ENCODE assay signal across 26 cellular contexts in genomic region chr2:154686162-154686561, GRCh38. TPM values are rescaled to one million over a fixed set of nuclear protein-coding genes. Genes with fewer than 3 reads are reported as not detected.
DNase-seq lines count a peak whose midpoint lies in the region; ATAC-seq and TF ChIP-seq lines count a peak whose summit lies in the region.
"Had no signal": no experiment of that assay in that cellular context is flagged by ENCODE, and none has a peak within 500 bp of the region (broad histone marks: within the 10 kb centered on the region; RNA-seq: fewer than 3 reads in every experiment).

No MANE protein-coding gene starts in this region.

- no peaks in the 10 kb centered on the region for H3K9me3 Mint-ChIP-seq in activated CD4-positive, alpha-beta T cell treated with anti-CD3 and anti-CD28 coated beads, Interleukin-2, amount 10 ng/mL, durations not matched to agents 24 days and 14 days

- intact Hi-C loops in A673 (cut with micrococcal nuclease; ENCODE audit: unreplicated experiment) (no loop called here), left cardiac atrium (cut with DNase I) (no loop called here)
- intact Hi-C loops in activated CD4-positive, alpha-beta T cell treated with anti-CD3 and anti-CD28 coated beads, Interleukin-2, amount 10 ng/mL, durations not matched to agents 24 days and 14 days (cut with micrococcal nuclease), result no loop called here

- peak; percentile 10 for DNase-seq in A673 (ENCODE audit: low spot score)
- DNase-seq in LHCN-M2 (ENCODE audit: low read depth), result peak; percentile 19
- peak; percentile 50 for DNase-seq in OCI-M1 (lab: John Stamatoyannopoulos, UW)
- no peak for DNase-seq in hepatocyte (ENCODE audit: low spot score)
- no peak for DNase-seq in caudate nucleus (lab: John Stamatoyannopoulos, UW)
- no peak for DNase-seq in left cardiac atrium
- DNase-seq in activated CD4-positive, alpha-beta T cell treated with anti-CD3 and anti-CD28 coated beads, Interleukin-2, amount 10 ng/mL, durations not matched to agents 24 days and 14 days, result no peak
- DNase-seq: activated CD4-positive, alpha-beta T cell treated with anti-CD3 and anti-CD28 coated beads for 36 hours; activated effector memory CD4-positive, alpha-beta T cell treated with Interleukin-2 at 50 U/mL for 16 hours; adrenal gland; C1 segment of cervical spinal cord; DMS79; effector CD4-positive, alpha-beta T cell; hippocampal formation; kidney; NCI-H1105; NCI-H748 treated with DMSO at 0.1 percent for 48 hours; stimulated activated naive CD8-positive, alpha-beta T cell treated with anti-CD3 and anti-CD28 coated beads, Interleukin-15, Interleukin-2, amounts not matched to agents 100 U/mL and 50 U/mL, for 24 hours had no signal

- H3K4me1 Mint-ChIP-seq in activated CD4-positive, alpha-beta T cell treated with anti-CD3 and anti-CD28 coated beads, Interleukin-2, amount 10 ng/mL, durations not matched to agents 24 days and 14 days, result no peaks in the 10 kb centered on the region
- H3K4me1 Mint-ChIP-seq: activated CD4-positive, alpha-beta T cell treated with anti-CD3 and anti-CD28 coated beads for 36 hours had no signal

- H3K4me3 Mint-ChIP-seq in activated CD4-positive, alpha-beta T cell treated with anti-CD3 and anti-CD28 coated beads, Interleukin-2, amount 10 ng/mL, durations not matched to agents 24 days and 14 days, result no peak overlapping the region
- H3K4me3 Mint-ChIP-seq: activated CD4-positive, alpha-beta T cell treated with anti-CD3 and anti-CD28 coated beads for 36 hours; type B pancreatic cell had no signal

- H3K9me3 ChIP-seq in A673 (ENCODE audit: low read depth, low read length, poor library complexity, severe bottlenecking) (no peaks in the 10 kb centered on the region), hepatocyte (ENCODE audit: low read depth) (no peaks in the 10 kb centered on the region)
- H3K9me3 ChIP-seq: A549, adrenal gland, neutrophil, right atrium auricular region had no signal

- ATAC-seq in HG02884 (IDR thresholded peaks at IDR 0.05; ENCODE audit: unreplicated experiment), result no peak
- no peak for ATAC-seq in left cardiac atrium
- ATAC-seq: A549; activated CD4-positive, alpha-beta T cell treated with anti-CD3 and anti-CD28 coated beads for 36 hours; stimulated activated naive CD8-positive, alpha-beta T cell treated with anti-CD3 and anti-CD28 coated beads, Interleukin-15, Interleukin-2, amounts not matched to agents 100 U/mL and 50 U/mL, for 24 hours had no signal

- no peaks in the 10 kb centered on the region for H4K20me1 ChIP-seq in hepatocyte (ENCODE audit: insufficient read depth, poor library complexity, severe bottlenecking)

- H3K9me2 ChIP-seq in hepatocyte (replicated peaks; ENCODE audit: insufficient read depth), result no peaks in the 10 kb centered on the region

- no TSS peak for BruUV-seq in A673 (replicated peaks; lab: Mats Ljungman, UMichigan)

- H3K4me3 ChIP-seq in A673 (ENCODE audit: low read depth, low read length, poor library complexity, severe bottlenecking) (no peak overlapping the region), hepatocyte (no peak overlapping the region)
- H3K4me3 ChIP-seq: A549, adrenal gland, right atrium auricular region had no signal

- no peaks in the 10 kb centered on the region for H3K4me1 ChIP-seq in A673 (ENCODE audit: insufficient read depth, low read length, poor library complexity, severe bottlenecking)
- no peaks in the 10 kb centered on the region for H3K4me1 ChIP-seq in hepatocyte (ENCODE audit: insufficient read depth)
- H3K4me1 ChIP-seq: A549, adrenal gland, right atrium auricular region had no signal

- H3K79me2 ChIP-seq in hepatocyte, result no peaks in the 10 kb centered on the region

- no peaks in the 10 kb centered on the region for H3K27me3 ChIP-seq in A673 (replicated peaks; ENCODE audit: insufficient read depth, low read depth, low read length, poor library complexity)
- no peaks in the 10 kb centered on the region for H3K27me3 ChIP-seq in hepatocyte
- H3K27me3 ChIP-seq: adrenal gland, neutrophil, right atrium auricular region had no signal

- H3K27ac Mint-ChIP-seq in activated CD4-positive, alpha-beta T cell treated with anti-CD3 and anti-CD28 coated beads, Interleukin-2, amount 10 ng/mL, durations not matched to agents 24 days and 14 days, result no peak overlapping the region
- H3K27ac Mint-ChIP-seq: activated CD4-positive, alpha-beta T cell treated with anti-CD3 and anti-CD28 coated beads for 36 hours; type B pancreatic cell had no signal

- 77% methylated on average over 3 of the region's 3 CpGs for WGBS in hepatocyte (ENCODE audit: low lambda C conversion rate, missing lambda C conversion rate)

- H3K27me3 Mint-ChIP-seq in activated CD4-positive, alpha-beta T cell treated with anti-CD3 and anti-CD28 coated beads, Interleukin-2, amount 10 ng/mL, durations not matched to agents 24 days and 14 days, result no peaks in the 10 kb centered on the region

- H3K36me3 ChIP-seq in A673 (ENCODE audit: insufficient read depth, low read length, poor library complexity, severe bottlenecking), result no peaks in the 10 kb centered on the region
- H3K36me3 ChIP-seq in hepatocyte (replicated peaks; ENCODE audit: insufficient read depth, low read depth), result no peaks in the 10 kb centered on the region
- H3K36me3 ChIP-seq: adrenal gland, neutrophil, right atrium auricular region had no signal

- no peak overlapping the region for H2AFZ ChIP-seq in hepatocyte

- H3K36me3 Mint-ChIP-seq in activated CD4-positive, alpha-beta T cell treated with anti-CD3 and anti-CD28 coated beads, Interleukin-2, amount 10 ng/mL, durations not matched to agents 24 days and 14 days (ENCODE audit: low read depth), result no peaks in the 10 kb centered on the region
- H3K36me3 Mint-ChIP-seq: type B pancreatic cell had no signal

- POLR2A ChIA-PET in A673 (lab: Charles Lee; ENCODE audit: low non-redundant PET), result no interaction called here

- peak; percentile 33; the same call in 1 of the 2 replicates for TF ChIP-seq CTCF in A673 (conservative IDR thresholded peaks at IDR 0.05; ENCODE audit: low read depth, low read length)
- peak; percentile 11 for TF ChIP-seq CTCF in hepatocyte (IDR thresholded peaks at IDR 0.05; ENCODE audit: poor library complexity)

- H3K27ac ChIP-seq in A673 (ENCODE audit: low read depth, low read length, poor library complexity, severe bottlenecking) (no peak overlapping the region), hepatocyte (no peak overlapping the region), caudate nucleus (ENCODE audit: low read depth, low read length) (no peak overlapping the region)
- H3K27ac ChIP-seq: A549, adrenal gland, neutrophil, right atrium auricular region had no signal

- no peak overlapping the region for H3K4me2 ChIP-seq in hepatocyte
- H3K4me2 ChIP-seq: A549 had no signal

- CTCF ChIA-PET in A673 (lab: Charles Lee), result no interaction called here

RNA-seq across cellular contexts. Expression of gene KCNJ3, which starts 12.3 kb away (rescaled TPM):
- not detected in 2 replicates for total RNA-seq in A673 (2021)
- total RNA-seq in LHCN-M2 (2014; rRNA removed), result under 0.01 TPM in 1 of 2 replicates, not detected in the other
- not detected for polyA plus RNA-seq in LHCN-M2 (2012)
- 0.88 and 3.0 TPM in 2 replicates for total RNA-seq in hepatocyte
- 0.04 and 0.19 TPM in 2 replicates for polyA plus RNA-seq in hepatocyte
- total RNA-seq in left cardiac atrium, result 10 to 100 TPM; 27.5 to 49.9 TPM
- not detected in 2 replicates for total RNA-seq in activated CD4-positive, alpha-beta T cell treated with anti-CD3 and anti-CD28 coated beads, Interleukin-2, amount 10 ng/mL, durations not matched to agents 24 days and 14 days
- total RNA-seq: activated CD4-positive, alpha-beta T cell treated with anti-CD3 and anti-CD28 coated beads for 36 hours; fibroblast of lung; mononuclear cell; T-helper 2 cell treated with Interferon-gamma antibody and Interleukin-4, amounts not matched to agents 100 ng/mL and 5 ng/mL, for 36 hours had no signal
- polyA plus RNA-seq: A549, fibroblast of lung had no signal

Comparison
In these comparisons a context has a peak if more than half of its experiments do, and no peak if none do; other contexts are left out.
1. DNase-seq: peak in A673 (single experiment), LHCN-M2 (single experiment) and OCI-M1 (single experiment); none in hepatocyte (single experiment), caudate nucleus (0 of 61), left cardiac atrium (single experiment) and activated CD4-positive, alpha-beta T cell treated with anti-CD3 and anti-CD28 coated beads, Interleukin-2, amount 10 ng/mL, durations not matched to agents 24 days and 14 days (single experiment).